In genomic region chr2:27581417-27582128, GRCh38 we compare ENCODE assay signal across 1 cellular context.
TF ChIP-seq lines count a peak whose summit lies in the region.

No MANE protein-coding gene starts in this region.

TF ChIP-seq in IMR-90, 13 proteins besides CTCF, POLR2A, EP300 and RAD21 (continued from another document):
- TF ChIP-seq ELK1 (IDR thresholded peaks at IDR 0.05; ENCODE audit: borderline replicate concordance, low read depth, low read length) (no peak), NFE2L2 (IDR thresholded peaks at IDR 0.05; ENCODE audit: low read depth, low read length) (no peak), RFX5 (IDR thresholded peaks at IDR 0.05; ENCODE audit: low read depth, low read length) (no peak), RCOR1 (IDR thresholded peaks at IDR 0.05; ENCODE audit: insufficient replicate concordance, low read length) (no peak), BHLHE40 (IDR thresholded peaks at IDR 0.05; ENCODE audit: low read depth, low read length) (no peak), FOS (IDR thresholded peaks at IDR 0.05; ENCODE audit: low read depth, low read length) (no peak), MXI1 (IDR thresholded peaks at IDR 0.05; ENCODE audit: borderline replicate concordance, low read depth, low read length) (no peak), MAZ (IDR thresholded peaks at IDR 0.05; ENCODE audit: borderline replicate concordance, low read depth, low read length) (no peak), CHD1 (IDR thresholded peaks at IDR 0.05; ENCODE audit: low read depth, low read length) (no peak)
